Comparison of ENCODE assay signal across 8 cellular contexts in genomic region chr17:5419356-5419958, GRCh38. TPM values are rescaled to one million over a fixed set of nuclear protein-coding genes. Genes with fewer than 3 reads are reported as not detected.
DNase-seq lines count a peak whose midpoint lies in the region; ATAC-seq and TF ChIP-seq lines count a peak whose summit lies in the region.

TSS of gene NUP88 (minus strand) at chr17:5419662. CDS start at chr17:5419650, 12 bp downstream.

- ATAC-seq in GM21717 (IDR thresholded peaks at IDR 0.05; ENCODE audit: unreplicated experiment) = peak; percentile 76

- H3K27me3 ChIP-seq in mucosa of stomach (ENCODE audit: control insufficient read depth, insufficient read depth, low read length) = no peaks in the 10 kb centered on the region

- H3K4me1 Mint-ChIP-seq in activated T-cell treated with anti-CD3 and anti-CD28 coated beads, Interleukin-2, amount 50 U/mL, for 24 hours (ENCODE audit: low read depth) = peaks cover 52% of the 10 kb centered on the region

- H3K9me3 Mint-ChIP-seq in activated T-cell treated with anti-CD3 and anti-CD28 coated beads, Interleukin-2, amount 50 U/mL, for 24 hours = no peaks in the 10 kb centered on the region

- H3K4me3 Mint-ChIP-seq in activated T-cell treated with anti-CD3 and anti-CD28 coated beads, Interleukin-2, amount 50 U/mL, for 24 hours = peak within 1 kb of the TSS; percentile 100

- peak; percentile 93 for TF ChIP-seq POLR2A in erythroblast (IDR thresholded peaks at IDR 0.05; ENCODE audit: low read length)

- H3K9me3 ChIP-seq in mucosa of stomach (ENCODE audit: control insufficient read depth, low read length) = no peaks in the 10 kb centered on the region

- H3K36me3 ChIP-seq in mucosa of stomach (ENCODE audit: control insufficient read depth, insufficient read depth, low read length) = peaks cover 9% of the 10 kb centered on the region

- H3K4me1 ChIP-seq in mucosa of stomach (ENCODE audit: control insufficient read depth, insufficient read depth, low read length) = peaks cover 33% of the 10 kb centered on the region

- peak within 1 kb of the TSS; percentile 89 for H3K9ac ChIP-seq in mucosa of stomach (ENCODE audit: low read length)

- peaks cover 94% of the 10 kb centered on the region for H3K36me3 Mint-ChIP-seq in activated T-cell treated with anti-CD3 and anti-CD28 coated beads, Interleukin-2, amount 50 U/mL, for 24 hours (ENCODE audit: low read depth)

- no peaks in the 10 kb centered on the region for H3K27me3 Mint-ChIP-seq in activated T-cell treated with anti-CD3 and anti-CD28 coated beads, Interleukin-2, amount 50 U/mL, for 24 hours

- peak within 1 kb of the TSS; percentile 72 for H3K4me3 ChIP-seq in mucosa of stomach (ENCODE audit: low read length)

- in situ Hi-C loops in KBM-7 (cut with MboI; ENCODE audit: low pct_unique_long_range_greater_than_20kb, low sequenced_read_pairs) = no loop called here

- H3K27ac Mint-ChIP-seq in activated T-cell treated with anti-CD3 and anti-CD28 coated beads, Interleukin-2, amount 50 U/mL, for 24 hours = peak within 1 kb of the TSS; percentile 100

- DNase-seq in DMS153 treated with DMSO at 0.1 percent for 48 hours (lab: John Stamatoyannopoulos, UW; ENCODE audit: unreplicated experiment) = peak; percentile 65
- DNase-seq in KBM-7 = peak; percentile 99
- no peak for DNase-seq in activated T-cell treated with anti-CD3 and anti-CD28 coated beads, Interleukin-2, amount 50 U/mL, for 24 hours
- DNase-seq in erythroblast (lab: John Stamatoyannopoulos, UW) = peak; percentile 98
- peak; percentile 88 to 89 for DNase-seq in stimulated activated CD8-positive, alpha-beta memory T cell treated with anti-CD3 and anti-CD28 coated beads, Interleukin-7, amount 100 ng/mL, for 1 hour (ENCODE audit: low read depth in 2 of 2)

TF ChIP-seq in PFSK-1, 5 proteins besides CTCF, POLR2A, EP300 and RAD21:
- TF ChIP-seq TAF1 (IDR thresholded peaks at IDR 0.05; ENCODE audit: borderline replicate concordance, insufficient read depth, low read length) (peak; percentile 96), FOXP2 (optimal IDR thresholded peaks at IDR 0.05; ENCODE audit: borderline replicate concordance, extremely low read depth, extremely low read length, insufficient read depth) (peak; percentile 68), POLR2AphosphoS5 (IDR thresholded peaks at IDR 0.05; ENCODE audit: low read depth, low read length) (peak; percentile 60), SIN3A (IDR thresholded peaks at IDR 0.05; ENCODE audit: borderline replicate concordance, insufficient read depth, low read length) (peak; percentile 35; the same call in 1 of the 2 replicates), REST (IDR thresholded peaks at IDR 0.05; ENCODE audit: insufficient read depth in 1 of 2, low read depth in 2 of 2, low read length in 2 of 2) (no peak)

RNA-seq across cellular contexts. Expression of gene NUP88, which starts in this region (rescaled TPM):
- 133 TPM for polyA plus RNA-seq in PFSK-1 (2012; ENCODE audit: insufficient read length, low read depth)
